In the genomic region with DNA sequence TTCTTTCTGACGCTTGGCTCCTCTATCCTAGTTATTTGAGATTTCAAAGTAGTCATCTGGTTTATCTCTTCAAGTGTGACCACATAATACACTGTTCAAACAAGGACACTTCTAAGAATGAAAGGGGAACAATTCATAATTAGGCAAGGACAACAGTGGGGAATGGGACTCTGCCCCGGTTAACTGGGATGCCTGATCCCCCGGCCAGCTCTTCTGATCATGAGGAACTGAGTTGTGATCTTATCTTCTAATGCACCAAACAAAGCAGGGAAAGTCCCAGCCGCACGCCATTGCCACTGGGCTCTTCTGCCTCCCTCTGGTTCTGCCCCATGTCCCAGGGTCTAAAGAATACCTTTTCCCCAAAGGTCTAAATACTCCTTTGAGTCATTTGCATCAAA, we compare ENCODE assay signal across 1 cellular context.
TF ChIP-seq lines count a peak whose summit lies in the region.

No MANE protein-coding gene starts in this region.

TF ChIP-seq in HepG2, 621 proteins besides CTCF, POLR2A, EP300 and RAD21 (continued from another document):
- TF ChIP-seq, protein P1, sequence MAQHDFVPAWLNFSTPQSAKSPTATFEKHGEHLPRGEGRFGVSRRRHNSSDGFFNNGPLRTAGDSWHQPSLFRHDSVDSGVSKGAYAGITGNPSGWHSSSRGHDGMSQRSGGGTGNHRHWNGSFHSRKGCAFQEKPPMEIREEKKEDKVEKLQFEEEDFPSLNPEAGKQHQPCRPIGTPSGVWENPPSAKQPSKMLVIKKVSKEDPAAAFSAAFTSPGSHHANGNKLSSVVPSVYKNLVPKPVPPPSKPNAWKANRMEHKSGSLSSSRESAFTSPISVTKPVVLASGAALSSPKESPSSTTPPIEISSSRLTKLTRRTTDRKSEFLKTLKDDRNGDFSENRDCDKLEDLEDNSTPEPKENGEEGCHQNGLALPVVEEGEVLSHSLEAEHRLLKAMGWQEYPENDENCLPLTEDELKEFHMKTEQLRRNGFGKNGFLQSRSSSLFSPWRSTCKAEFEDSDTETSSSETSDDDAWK (CRISPR knock-in tag; IDR thresholded peaks at IDR 0.05), result no peak
- TF ChIP-seq, protein P2, sequence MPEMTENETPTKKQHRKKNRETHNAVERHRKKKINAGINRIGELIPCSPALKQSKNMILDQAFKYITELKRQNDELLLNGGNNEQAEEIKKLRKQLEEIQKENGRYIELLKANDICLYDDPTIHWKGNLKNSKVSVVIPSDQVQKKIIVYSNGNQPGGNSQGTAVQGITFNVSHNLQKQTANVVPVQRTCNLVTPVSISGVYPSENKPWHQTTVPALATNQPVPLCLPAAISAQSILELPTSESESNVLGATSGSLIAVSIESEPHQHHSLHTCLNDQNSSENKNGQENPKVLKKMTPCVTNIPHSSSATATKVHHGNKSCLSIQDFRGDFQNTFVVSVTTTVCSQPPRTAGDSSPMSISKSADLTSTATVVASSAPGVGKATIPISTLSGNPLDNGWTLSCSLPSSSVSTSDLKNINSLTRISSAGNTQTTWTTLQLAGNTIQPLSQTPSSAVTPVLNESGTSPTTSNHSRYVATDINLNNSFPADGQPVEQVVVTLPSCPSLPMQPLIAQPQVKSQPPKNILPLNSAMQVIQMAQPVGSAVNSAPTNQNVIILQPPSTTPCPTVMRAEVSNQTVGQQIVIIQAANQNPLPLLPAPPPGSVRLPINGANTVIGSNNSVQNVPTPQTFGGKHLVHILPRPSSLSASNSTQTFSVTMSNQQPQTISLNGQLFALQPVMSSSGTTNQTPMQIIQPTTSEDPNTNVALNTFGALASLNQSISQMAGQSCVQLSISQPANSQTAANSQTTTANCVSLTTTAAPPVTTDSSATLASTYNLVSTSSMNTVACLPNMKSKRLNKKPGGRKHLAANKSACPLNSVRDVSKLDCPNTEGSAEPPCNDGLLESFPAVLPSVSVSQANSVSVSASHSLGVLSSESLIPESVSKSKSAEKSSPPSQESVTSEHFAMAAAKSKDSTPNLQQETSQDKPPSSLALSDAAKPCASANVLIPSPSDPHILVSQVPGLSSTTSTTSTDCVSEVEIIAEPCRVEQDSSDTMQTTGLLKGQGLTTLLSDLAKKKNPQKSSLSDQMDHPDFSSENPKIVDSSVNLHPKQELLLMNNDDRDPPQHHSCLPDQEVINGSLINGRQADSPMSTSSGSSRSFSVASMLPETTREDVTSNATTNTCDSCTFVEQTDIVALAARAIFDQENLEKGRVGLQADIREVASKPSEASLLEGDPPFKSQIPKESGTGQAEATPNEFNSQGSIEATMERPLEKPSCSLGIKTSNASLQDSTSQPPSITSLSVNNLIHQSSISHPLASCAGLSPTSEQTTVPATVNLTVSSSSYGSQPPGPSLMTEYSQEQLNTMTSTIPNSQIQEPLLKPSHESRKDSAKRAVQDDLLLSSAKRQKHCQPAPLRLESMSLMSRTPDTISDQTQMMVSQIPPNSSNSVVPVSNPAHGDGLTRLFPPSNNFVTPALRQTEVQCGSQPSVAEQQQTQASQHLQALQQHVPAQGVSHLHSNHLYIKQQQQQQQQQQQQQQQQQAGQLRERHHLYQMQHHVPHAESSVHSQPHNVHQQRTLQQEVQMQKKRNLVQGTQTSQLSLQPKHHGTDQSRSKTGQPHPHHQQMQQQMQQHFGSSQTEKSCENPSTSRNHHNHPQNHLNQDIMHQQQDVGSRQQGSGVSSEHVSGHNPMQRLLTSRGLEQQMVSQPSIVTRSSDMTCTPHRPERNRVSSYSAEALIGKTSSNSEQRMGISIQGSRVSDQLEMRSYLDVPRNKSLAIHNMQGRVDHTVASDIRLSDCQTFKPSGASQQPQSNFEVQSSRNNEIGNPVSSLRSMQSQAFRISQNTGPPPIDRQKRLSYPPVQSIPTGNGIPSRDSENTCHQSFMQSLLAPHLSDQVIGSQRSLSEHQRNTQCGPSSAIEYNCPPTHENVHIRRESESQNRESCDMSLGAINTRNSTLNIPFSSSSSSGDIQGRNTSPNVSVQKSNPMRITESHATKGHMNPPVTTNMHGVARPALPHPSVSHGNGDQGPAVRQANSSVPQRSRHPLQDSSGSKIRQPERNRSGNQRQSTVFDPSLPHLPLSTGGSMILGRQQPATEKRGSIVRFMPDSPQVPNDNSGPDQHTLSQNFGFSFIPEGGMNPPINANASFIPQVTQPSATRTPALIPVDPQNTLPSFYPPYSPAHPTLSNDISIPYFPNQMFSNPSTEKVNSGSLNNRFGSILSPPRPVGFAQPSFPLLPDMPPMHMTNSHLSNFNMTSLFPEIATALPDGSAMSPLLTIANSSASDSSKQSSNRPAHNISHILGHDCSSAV (CRISPR knock-in tag; IDR thresholded peaks at IDR 0.05; ENCODE audit: borderline replicate concordance), result no peak
- TF ChIP-seq IKZF1 (IDR thresholded peaks at IDR 0.05) (no peak), SOX13 (IDR thresholded peaks at IDR 0.05) (peak; percentile 34; the same call in 1 of the 2 replicates), SOX13 (CRISPR knock-in tag; conservative IDR thresholded peaks at IDR 0.05 in 1 of 2, IDR thresholded peaks at IDR 0.05 in 1 of 2) (peak in 1 of 2 experiments; percentile 75; a peak in 2 of 4 replicates), KLF13 (CRISPR knock-in tag; IDR thresholded peaks at IDR 0.05) (no peak), CBFB (CRISPR knock-in tag; IDR thresholded peaks at IDR 0.05) (0 out of 2 replicates have a peak, but pooled peaks have one; percentile 3), MEIS1 (CRISPR knock-in tag; IDR thresholded peaks at IDR 0.05; ENCODE audit: borderline replicate concordance) (no peak), SETDB1 (CRISPR knock-in tag; IDR thresholded peaks at IDR 0.05; ENCODE audit: borderline replicate concordance) (no peak), YEATS4 (CRISPR knock-in tag; IDR thresholded peaks at IDR 0.05; ENCODE audit: borderline replicate concordance) (no peak), NFATC3 (CRISPR knock-in tag; IDR thresholded peaks at IDR 0.05) (no peak), HDAC1 (CRISPR knock-in tag; IDR thresholded peaks at IDR 0.05) (no peak), ZNF441 (CRISPR knock-in tag; IDR thresholded peaks at IDR 0.05; ENCODE audit: borderline replicate concordance) (0 out of 2 replicates have a peak, but pooled peaks have one; percentile 13), ZSCAN21 (CRISPR knock-in tag; IDR thresholded peaks at IDR 0.05; ENCODE audit: borderline replicate concordance) (peak; percentile 45; the same call in 1 of the 2 replicates), ZFP36L1 (CRISPR knock-in tag; IDR thresholded peaks at IDR 0.05) (0 out of 2 replicates have a peak, but pooled peaks have one; percentile 33), NAIF1 (CRISPR knock-in tag; IDR thresholded peaks at IDR 0.05; ENCODE audit: borderline replicate concordance) (no peak), ZNF367 (CRISPR knock-in tag; IDR thresholded peaks at IDR 0.05; ENCODE audit: borderline replicate concordance) (no peak), KMT2B (CRISPR knock-in tag; IDR thresholded peaks at IDR 0.05) (0 out of 2 replicates have a peak, but pooled peaks have one; percentile 47), REPIN1 (CRISPR knock-in tag; IDR thresholded peaks at IDR 0.05; ENCODE audit: borderline replicate concordance, low read depth) (peak; percentile 5; the same call in 1 of the 2 replicates), BORCS8-MEF2B (CRISPR knock-in tag; IDR thresholded peaks at IDR 0.05) (no peak), ZNF292 (CRISPR knock-in tag; IDR thresholded peaks at IDR 0.05; ENCODE audit: borderline replicate concordance, low read depth) (no peak), ZNF468 (CRISPR knock-in tag; IDR thresholded peaks at IDR 0.05) (no peak), MLLT10 (CRISPR knock-in tag; IDR thresholded peaks at IDR 0.05) (no peak), NR2F6 (IDR thresholded peaks at IDR 0.05) (0 out of 2 replicates have a peak, but pooled peaks have one; percentile 21), NR2F6 (CRISPR knock-in tag; IDR thresholded peaks at IDR 0.05) (no peak)
- TF ChIP-seq, protein P3, sequence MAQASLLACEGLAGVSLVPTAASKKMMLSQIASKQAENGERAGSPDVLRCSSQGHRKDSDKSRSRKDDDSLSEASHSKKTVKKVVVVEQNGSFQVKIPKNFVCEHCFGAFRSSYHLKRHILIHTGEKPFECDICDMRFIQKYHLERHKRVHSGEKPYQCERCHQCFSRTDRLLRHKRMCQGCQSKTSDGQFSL (CRISPR knock-in tag; IDR thresholded peaks at IDR 0.05), result no peak
